14 cellular contexts compared by ENCODE assay signal in the genomic region with DNA sequence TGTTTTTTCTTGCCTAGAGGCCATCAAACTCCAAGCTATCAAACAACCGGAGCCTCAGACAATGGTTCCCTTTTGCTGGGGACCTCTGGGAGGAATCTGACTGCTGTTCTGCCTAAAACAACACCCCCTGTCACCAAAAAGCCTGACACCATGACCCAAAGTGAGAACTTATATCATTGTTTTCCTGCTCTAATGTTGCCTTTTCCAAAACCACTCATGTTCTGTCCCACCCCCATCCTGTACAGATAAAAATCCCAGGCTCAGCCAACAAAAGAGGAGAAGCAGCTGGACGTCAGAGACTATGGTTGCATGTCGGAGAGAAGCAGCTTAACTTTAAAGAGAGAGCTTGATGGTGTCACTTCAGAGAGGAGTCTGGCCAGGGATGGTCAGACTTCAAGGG.
DNase-seq lines count a peak whose midpoint lies in the region; ATAC-seq, FAIRE-seq and TF ChIP-seq lines count a peak whose summit lies in the region.
"Had no signal": no experiment of that assay in that cellular context is flagged by ENCODE, and none has a peak within 500 bp of the region (broad histone marks: within the 10 kb centered on the region; RNA-seq: fewer than 3 reads in every experiment).

No MANE protein-coding gene starts in this region.

- in situ Hi-C loops in IMR-90 (cut with MboI; ENCODE audit: low sequenced_read_pairs), result no loop called here
- in situ Hi-C loops in HepG2 (cut with HindIII; ENCODE audit: extremely low pct_ligation_motif_present, low pct_unique_long_range_greater_than_20kb), result no loop called here

- H3K4me1 ChIP-seq in IMR-90 (ENCODE audit: control insufficient read depth, insufficient read depth, low read length) (no peaks in the 10 kb centered on the region), heart left ventricle (no peaks in the 10 kb centered on the region), HepG2 (ENCODE audit: insufficient read depth, low read length) (no peaks in the 10 kb centered on the region), GM23338 (ENCODE audit: insufficient read depth) (no peaks in the 10 kb centered on the region)
- H3K4me1 ChIP-seq: BLaER1 treated with 17β-estradiol and CSF1 and Interleukin-3, amounts not matched to agents 10 nM and 100 nM; Caco-2; HAP-1 had no signal

- CTCF ChIA-PET in IMR-90 (lab: Yijun Ruan, JAX) (no interaction called here), HepG2 (lab: Yijun Ruan, JAX; ENCODE audit: low intra/inter-chr PET ratio, low total read pairs) (no interaction called here)

- H3K9me3 Mint-ChIP-seq in nephron (peaks cover 32% of the 10 kb centered on the region), GM23338 (peaks cover 8% of the 10 kb centered on the region)

- H3K27ac Mint-ChIP-seq in nephron (peak overlapping the region; percentile 64 to 83 (median 76)), GM23338 (no peak overlapping the region)
- H3K27ac Mint-ChIP-seq: B cell; CD4-positive, CD25-positive, alpha-beta regulatory T cell had no signal

- H3K4me2 ChIP-seq in IMR-90 (ENCODE audit: low read depth, low read length), result no peak overlapping the region
- H3K4me2 ChIP-seq in HepG2 (ENCODE audit: low read depth, low read length), result no peak overlapping the region
- H3K4me2 ChIP-seq in GM23338, result no peak overlapping the region
- H3K4me2 ChIP-seq: BLaER1 treated with 17β-estradiol and CSF1 and Interleukin-3, amounts not matched to agents 10 nM and 100 nM had no signal

- no peak overlapping the region for H2AFZ ChIP-seq in IMR-90 (replicated peaks; ENCODE audit: low read length, poor library complexity)
- H2AFZ ChIP-seq in HepG2 (ENCODE audit: low read length), result no peak overlapping the region
- no peak overlapping the region for H2AFZ ChIP-seq in GM23338

- BruUV-seq in IMR-90 (replicated peaks; lab: Mats Ljungman, UMichigan), result no TSS peak
- BruUV-seq in HepG2 (replicated peaks; lab: Mats Ljungman, UMichigan), result no TSS peak

- POLR2A ChIA-PET in IMR-90 (lab: Charles Lee; ENCODE audit: unreplicated experiment), result no interaction called here
- POLR2A ChIA-PET in HepG2 (lab: Yijun Ruan, JAX), result no interaction called here

- DNase-seq in IMR-90 (no peak), heart left ventricle (peak in 3 of 5 donors; percentile 8 to 29 (median 18)), left ventricle myocardium superior (no peak), HepG2 (ENCODE audit: low spot score) (no peak), DMS153 (lab: John Stamatoyannopoulos, UW) (no peak), GM23338 (ENCODE audit: low spot score) (no peak)
- DNase-seq: Caco-2; CD4-positive, CD25-positive, alpha-beta regulatory T cell; DMS79 treated with DMSO at 0.1 percent for 48 hours; GF-D8 had no signal

- H4K20me1 ChIP-seq in IMR-90 (ENCODE audit: insufficient read depth, low read length) (no peaks in the 10 kb centered on the region), HepG2 (ENCODE audit: insufficient read depth, low read length) (no peaks in the 10 kb centered on the region), GM23338 (replicated peaks; ENCODE audit: insufficient read depth) (no peaks in the 10 kb centered on the region)
- H4K20me1 ChIP-seq: BLaER1 treated with 17β-estradiol and CSF1 and Interleukin-3, amounts not matched to agents 10 nM and 100 nM had no signal

- TF ChIP-seq RAD21 in IMR-90 (IDR thresholded peaks at IDR 0.05; ENCODE audit: low read length) (no peak), HepG2 (CRISPR knock-in tag; IDR thresholded peaks at IDR 0.05) (no peak)

- peaks cover 5% of the 10 kb centered on the region for H3K27me3 Mint-ChIP-seq in nephron (ENCODE audit: low read depth)
- H3K27me3 Mint-ChIP-seq in GM23338 (ENCODE audit: insufficient read depth, low read depth, poor library complexity), result no peaks in the 10 kb centered on the region
- H3K27me3 Mint-ChIP-seq: B cell; CD4-positive, CD25-positive, alpha-beta regulatory T cell had no signal

- H3K23ac ChIP-seq in IMR-90 (ENCODE audit: low read depth, low read length), result no peak overlapping the region

- TF ChIP-seq CTCF in IMR-90 (conservative IDR thresholded peaks at IDR 0.05; ENCODE audit: low read depth, low read length) (no peak), heart left ventricle (IDR thresholded peaks at IDR 0.05) (no peak), nephron (IDR thresholded peaks at IDR 0.05; ENCODE audit: unreplicated experiment in 3 of 3) (no peak), HepG2 (CRISPR knock-in tag; IDR thresholded peaks at IDR 0.05) (no peak), GM23338 (conservative IDR thresholded peaks at IDR 0.05; ENCODE audit: low read depth in 2 of 2) (no peak)

- peak overlapping the region; percentile 6 for H2AK9ac ChIP-seq in IMR-90 (replicated peaks; ENCODE audit: low read depth, low read length, poor library complexity)

- ATAC-seq in IMR-90 (ENCODE audit: low read depth) (no peak), heart left ventricle (peak; percentile 64 to 80 (median 74)), left ventricle myocardium superior (peak; percentile 95), HepG2 (no peak), GM23338 (no peak)

- no peak overlapping the region for H4K5ac ChIP-seq in IMR-90 (ENCODE audit: low read depth, low read length)

- intact Hi-C loops in IMR-90 (cut with micrococcal nuclease), result no loop called here
- intact Hi-C loops in heart left ventricle (cut with DNase I), result no loop called here
- intact Hi-C loops in left ventricle myocardium superior (cut with micrococcal nuclease), result no loop called here
- intact Hi-C loops in HepG2 (cut with micrococcal nuclease; ENCODE audit: unreplicated experiment), result no loop called here

- no peak overlapping the region for H3K4me3 ChIP-seq in IMR-90 (ENCODE audit: insufficient read depth, low read depth, low read length)
- H3K4me3 ChIP-seq in heart left ventricle, result no peak overlapping the region
- no peak overlapping the region for H3K4me3 ChIP-seq in HepG2 (replicated peaks in 1 of 3; ENCODE audit: insufficient read depth in 1 of 3, low read depth in 2 of 3, low read length in 3 of 3)
- no peak overlapping the region for H3K4me3 ChIP-seq in GM23338
- H3K4me3 ChIP-seq: BLaER1 treated with 17β-estradiol and CSF1 and Interleukin-3, amounts not matched to agents 10 nM and 100 nM; HAP-1 had no signal

- no peaks in the 10 kb centered on the region for H3K79me2 ChIP-seq in HepG2 (ENCODE audit: insufficient read depth, low read length)
- no peaks in the 10 kb centered on the region for H3K79me2 ChIP-seq in GM23338 (replicated peaks; ENCODE audit: insufficient read depth)

- H3K9ac ChIP-seq in IMR-90 (ENCODE audit: low read depth, low read length), result no peak overlapping the region
- no peak overlapping the region for H3K9ac ChIP-seq in HepG2 (ENCODE audit: insufficient read depth, low read depth, low read length)
- H3K9ac ChIP-seq: BLaER1 treated with 17β-estradiol and CSF1 and Interleukin-3, amounts not matched to agents 10 nM and 100 nM had no signal

- H3K14ac ChIP-seq in IMR-90 (replicated peaks; ENCODE audit: low read depth, low read length), result no peak overlapping the region

- no peak overlapping the region for H2BK120ac ChIP-seq in IMR-90 (ENCODE audit: low read depth, low read length)

- 0 out of 2 replicates have a peak, but pooled peaks cover 4% of the 10 kb centered on the region for H3K9me3 ChIP-seq in IMR-90 (ENCODE audit: control insufficient read depth, insufficient read depth, low read length)
- H3K9me3 ChIP-seq in heart left ventricle, result peaks cover 0 to 41% (median 7%) of the 10 kb centered on the region in 12 donors
- peaks cover under 1% of the 10 kb centered on the region; the same call in 1 of the 2 replicates for H3K9me3 ChIP-seq in HepG2 (ENCODE audit: low read length)
- H3K9me3 ChIP-seq: Caco-2, HAP-1 had no signal

- H2BK5ac ChIP-seq in IMR-90 (ENCODE audit: low read depth, low read length, poor library complexity, severe bottlenecking), result no peak overlapping the region

- dilution Hi-C loops in IMR-90 (cut with HindIII; ENCODE audit: low sequenced_read_pairs, unreplicated experiment), result no loop called here

- TF ChIP-seq EP300 in HepG2 (IDR thresholded peaks at IDR 0.05; ENCODE audit: low read depth in 2 of 2, low read length in 2 of 2) (no peak), HepG2 (CRISPR knock-in tag; IDR thresholded peaks at IDR 0.05; ENCODE audit: borderline replicate concordance) (no peak)

- no peak overlapping the region for H3K4ac ChIP-seq in IMR-90 (ENCODE audit: low read depth, low read length)

- H2BK20ac ChIP-seq in IMR-90 (ENCODE audit: low read depth, low read length), result no peak overlapping the region

- no peaks in the 10 kb centered on the region for H3F3A ChIP-seq in GM23338 (replicated peaks; ENCODE audit: low read depth)

- peaks cover 40% of the 10 kb centered on the region for H3K9me2 ChIP-seq in GM23338 (ENCODE audit: insufficient read depth)

- no peaks in the 10 kb centered on the region for H3K36me3 Mint-ChIP-seq in nephron (ENCODE audit: low read depth)
- peaks cover 1% of the 10 kb centered on the region; the same call in 2 of the 3 replicates for H3K36me3 Mint-ChIP-seq in GM23338 (ENCODE audit: low read depth)
- H3K36me3 Mint-ChIP-seq: CD4-positive, CD25-positive, alpha-beta regulatory T cell had no signal

- no peaks in the 10 kb centered on the region for H3K79me1 ChIP-seq in IMR-90 (ENCODE audit: low read depth in 1 of 2, low read length in 2 of 2)

- H3K36me3 ChIP-seq in IMR-90 (ENCODE audit: control insufficient read depth, insufficient read depth, low read length) (no peaks in the 10 kb centered on the region), heart left ventricle (no peaks in the 10 kb centered on the region), HepG2 (replicated peaks in 1 of 2; ENCODE audit: control insufficient read depth in 1 of 2, insufficient read depth in 2 of 2, low read length in 2 of 2) (no peaks in the 10 kb centered on the region), GM23338 (ENCODE audit: insufficient read depth) (no peaks in the 10 kb centered on the region)
- H3K36me3 ChIP-seq: BLaER1 treated with 17β-estradiol and CSF1 and Interleukin-3, amounts not matched to agents 10 nM and 100 nM; HAP-1 had no signal

- no CpG with 5 or more reads among the region's 3 CpGs for WGBS in IMR-90 (ENCODE audit: extremely low coverage in 2 of 2, insufficient read length in 1 of 2), 2 experiments
- WGBS in heart left ventricle, 4 donors, result 33 to 50% (median 40%) methylated on average over 3 of the region's 3 CpGs
- WGBS in HepG2 (ENCODE audit: low lambda C conversion rate), result 1% methylated on average over 3 of the region's 3 CpGs

- H2AK5ac ChIP-seq in IMR-90 (ENCODE audit: low read depth, low read length), result no peak overlapping the region

- no peak overlapping the region for H2BK15ac ChIP-seq in IMR-90 (ENCODE audit: low read depth, low read length)

- H3K56ac ChIP-seq in IMR-90 (ENCODE audit: extremely low read depth, insufficient read depth, low read length), result no peak overlapping the region

- H3K4me3 Mint-ChIP-seq in nephron (no peak overlapping the region), GM23338 (no peak overlapping the region)
- H3K4me3 Mint-ChIP-seq: B cell; CD4-positive, CD25-positive, alpha-beta regulatory T cell had no signal

- no peak for FAIRE-seq in HepG2 (lab: Jason Lieb, UNC)

- H3K27ac ChIP-seq in IMR-90 (ENCODE audit: insufficient read depth, low read length), result no peak overlapping the region
- peak overlapping the region in 1 of 12 donors; percentile 20 for H3K27ac ChIP-seq in heart left ventricle
- no peak overlapping the region for H3K27ac ChIP-seq in HepG2 (ENCODE audit: extremely low read length, insufficient read depth, low read length)
- H3K27ac ChIP-seq in GM23338 (ENCODE audit: low read depth), result no peak overlapping the region
- H3K27ac ChIP-seq: BLaER1 treated with 17β-estradiol and CSF1 and Interleukin-3, amounts not matched to agents 10 nM and 100 nM had no signal

- no peak overlapping the region for H3K18ac ChIP-seq in IMR-90 (ENCODE audit: low read depth, low read length)

- no peaks in the 10 kb centered on the region for H3K9me1 ChIP-seq in IMR-90 (ENCODE audit: insufficient read depth, low read length)

- H3K4me1 Mint-ChIP-seq in nephron (peaks cover 11% of the 10 kb centered on the region), GM23338 (no peaks in the 10 kb centered on the region)
- H3K4me1 Mint-ChIP-seq: B cell; CD4-positive, CD25-positive, alpha-beta regulatory T cell had no signal

- no peak overlapping the region for H4K8ac ChIP-seq in IMR-90 (ENCODE audit: low read depth in 2 of 2, low read length in 2 of 2)

- H4K91ac ChIP-seq in IMR-90 (ENCODE audit: insufficient read depth, low read depth, low read length), result no peak overlapping the region

- no peak for TF ChIP-seq POLR2A in IMR-90 (IDR thresholded peaks at IDR 0.05; ENCODE audit: low read depth, low read length)
- no peak for TF ChIP-seq POLR2A in heart left ventricle (IDR thresholded peaks at IDR 0.05)
- no peak for TF ChIP-seq POLR2A in HepG2 (IDR thresholded peaks at IDR 0.05; ENCODE audit: insufficient read depth in 1 of 2, low read depth in 2 of 2, low read length in 2 of 2)

- no peaks in the 10 kb centered on the region for H3K27me3 ChIP-seq in IMR-90 (ENCODE audit: control insufficient read depth, insufficient read depth, low read length)
- H3K27me3 ChIP-seq in heart left ventricle, result no peaks in the 10 kb centered on the region
- no peaks in the 10 kb centered on the region for H3K27me3 ChIP-seq in HepG2 (ENCODE audit: control insufficient read depth in 1 of 2, insufficient read depth in 2 of 2, low read length in 2 of 2)
- H3K27me3 ChIP-seq in GM23338 (ENCODE audit: insufficient read depth), result no peaks in the 10 kb centered on the region
- H3K27me3 ChIP-seq: BLaER1 treated with 17β-estradiol and CSF1 and Interleukin-3, amounts not matched to agents 10 nM and 100 nM had no signal

Comparison
In these comparisons a context has a peak if more than half of its experiments do, and no peak if none do; other contexts are left out.
1. DNase-seq: peak in heart left ventricle (3 of 5); none in IMR-90 (single experiment), left ventricle myocardium superior (single experiment), HepG2 (single experiment), DMS153 (single experiment) and GM23338 (single experiment).
2. ATAC-seq: peak in heart left ventricle (4 of 4) and left ventricle myocardium superior (single experiment); none in IMR-90 (single experiment), HepG2 (single experiment) and GM23338 (single experiment).